19 cellular contexts compared by ENCODE assay signal in genomic region chr17:45910667-45911066, GRCh38.
A peak's percentile ranks its signal among the peaks of the same experiment; 100 is the strongest.
DNase-seq lines count a peak whose midpoint lies in the region; ATAC-seq lines count a peak whose summit lies in the region.
"Had no signal": no experiment of that assay in that cellular context is flagged by ENCODE, and none has a peak within 500 bp of the region (broad histone marks: within the 10 kb centered on the region; RNA-seq: fewer than 3 reads in every experiment).

No MANE protein-coding gene starts in this region.

- ATAC-seq in GM19351 (IDR thresholded peaks at IDR 0.05; ENCODE audit: unreplicated experiment) (no peak), HG03520 (IDR thresholded peaks at IDR 0.05; ENCODE audit: unreplicated experiment) (no peak)
- ATAC-seq: A549, HCT116, HepG2 had no signal

- DNase-seq in NCI-H1694 (lab: John Stamatoyannopoulos, UW), result peak; percentile 34
- DNase-seq in NCI-H2171 treated with DMSO at 0.1 percent for 48 hours (lab: John Stamatoyannopoulos, UW), result peak; percentile 73
- peak; percentile 44 for DNase-seq in cerebellar cortex (ENCODE audit: low spot score)
- DNase-seq in putamen (ENCODE audit: low spot score), result peak; percentile 52
- no peak for DNase-seq in glomerular visceral epithelial cell (ENCODE audit: extremely low spot score)
- no peak for DNase-seq in Kasumi-1 (lab: John Stamatoyannopoulos, UW)
- DNase-seq: AML-193; CD4-positive, alpha-beta memory T cell; DMS153; DMS79; GDM1; GOT3; H7; HFFc6 had no signal

Comparison
In these comparisons a context has a peak if more than half of its experiments do, and no peak if none do; other contexts are left out.
1. DNase-seq: peak in NCI-H1694 (single experiment), NCI-H2171 treated with DMSO at 0.1 percent for 48 hours (single experiment), cerebellar cortex (single experiment) and putamen (single experiment); none in glomerular visceral epithelial cell (single experiment) and Kasumi-1 (0 of 2).